In the genomic region with DNA sequence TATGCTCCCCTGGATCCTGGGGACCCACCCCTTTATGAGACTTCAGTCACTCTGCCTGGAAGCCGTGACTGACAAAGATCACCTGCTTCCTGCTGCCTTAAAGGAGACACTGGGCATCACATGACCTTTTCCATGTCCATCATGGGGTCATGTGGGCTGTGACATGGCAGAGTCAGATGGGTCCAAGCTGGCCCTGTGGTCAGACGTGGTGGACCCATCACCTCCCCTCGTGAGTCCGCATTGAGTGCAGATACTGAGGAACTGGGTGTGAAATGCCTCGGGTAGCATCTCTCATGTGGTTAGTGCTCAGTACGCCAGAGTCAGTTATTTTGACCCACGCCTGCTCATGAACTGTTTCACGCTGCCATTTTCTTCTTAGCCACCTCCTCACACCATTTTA, we compare ENCODE assay signal across 17 cellular contexts. TPM values are rescaled to one million over a fixed set of nuclear protein-coding genes. Genes with fewer than 3 reads are reported as not detected.
"Had no signal": no experiment of that assay in that cellular context is flagged by ENCODE, and none has a peak within 500 bp of the region (broad histone marks: within the 10 kb centered on the region; RNA-seq: fewer than 3 reads in every experiment).

No MANE protein-coding gene starts in this region.

- H3K9me3 Mint-ChIP-seq: activated CD4-positive, alpha-beta memory T cell treated with anti-CD3 and anti-CD28 coated beads, Interleukin-2, amount 10 ng/mL, durations not matched to agents 7 days and 5 days; activated naive CD8-positive, alpha-beta T cell treated with anti-CD3 and anti-CD28 coated beads, Interleukin-2, amount 50 U/mL, for 24 hours; T-helper 2 cell treated with Interferon-gamma antibody and Interleukin-4, amounts not matched to agents 5 μg/mL and 100 μg/mL, for 36 hours had no signal

- H3K36me3 ChIP-seq: ascending aorta, vagina had no signal

- H3K27ac ChIP-seq: ascending aorta, dorsolateral prefrontal cortex, esophagus muscularis mucosa, tibial artery, vagina had no signal

- DNase-seq: activated CD4-positive, alpha-beta memory T cell treated with anti-CD3 and anti-CD28 coated beads, Interleukin-2, amount 10 ng/mL, durations not matched to agents 7 days and 5 days; activated CD4-positive, alpha-beta T cell treated with anti-CD3 and anti-CD28 coated beads for 1 hour; activated CD8-positive, alpha-beta memory T cell treated with anti-CD3 and anti-CD28 coated beads, Interleukin-2, amount 50 U/mL, for 48 hours; activated naive CD4-positive, alpha-beta T cell treated with Interleukin-2 at 50 U/mL for 16 hours; activated naive CD8-positive, alpha-beta T cell treated with anti-CD3 and anti-CD28 coated beads, Interleukin-2, amount 50 U/mL, for 24 hours; dorsolateral prefrontal cortex; head of caudate nucleus; retina; stimulated activated CD4-positive, alpha-beta T cell treated with anti-CD3 and anti-CD28 coated beads, Interleukin-4, amount 100 ng/mL, for 24 hours; tibial artery had no signal

- FAIRE-seq: endometrium, islet of Langerhans had no signal

- H3K4me1 ChIP-seq: ascending aorta, tibial artery, vagina had no signal

- H3K27ac Mint-ChIP-seq: activated CD4-positive, alpha-beta memory T cell treated with anti-CD3 and anti-CD28 coated beads, Interleukin-2, amount 10 ng/mL, durations not matched to agents 7 days and 5 days; activated naive CD8-positive, alpha-beta T cell treated with anti-CD3 and anti-CD28 coated beads, Interleukin-2, amount 50 U/mL, for 24 hours; T-helper 2 cell treated with Interferon-gamma antibody and Interleukin-4, amounts not matched to agents 5 μg/mL and 100 μg/mL, for 36 hours had no signal

- ATAC-seq: activated naive CD8-positive, alpha-beta T cell treated with anti-CD3 and anti-CD28 coated beads, Interleukin-2, amount 50 U/mL, for 24 hours; left lobe of liver had no signal

- H3K4me3 ChIP-seq: ascending aorta, dorsolateral prefrontal cortex, esophagus muscularis mucosa, tibial artery, vagina had no signal

- H3K27me3 Mint-ChIP-seq: activated CD4-positive, alpha-beta memory T cell treated with anti-CD3 and anti-CD28 coated beads, Interleukin-2, amount 10 ng/mL, durations not matched to agents 7 days and 5 days; activated naive CD8-positive, alpha-beta T cell treated with anti-CD3 and anti-CD28 coated beads, Interleukin-2, amount 50 U/mL, for 24 hours had no signal

- H3K9me3 ChIP-seq: ascending aorta, esophagus muscularis mucosa, tibial artery, vagina had no signal

- H3K4me3 Mint-ChIP-seq: activated CD4-positive, alpha-beta memory T cell treated with anti-CD3 and anti-CD28 coated beads, Interleukin-2, amount 10 ng/mL, durations not matched to agents 7 days and 5 days; activated naive CD8-positive, alpha-beta T cell treated with anti-CD3 and anti-CD28 coated beads, Interleukin-2, amount 50 U/mL, for 24 hours; T-helper 2 cell treated with Interferon-gamma antibody and Interleukin-4, amounts not matched to agents 5 μg/mL and 100 μg/mL, for 36 hours had no signal

- H3K27me3 ChIP-seq: ascending aorta, dorsolateral prefrontal cortex, esophagus muscularis mucosa, tibial artery, vagina had no signal

RNA-seq across cellular contexts. Expression of a gene that starts 27.1 kb away (rescaled TPM):
- total RNA-seq: ascending aorta, left lobe of liver had no signal
